13 cellular contexts compared by ENCODE assay signal in genomic region chr16:50121278-50121677, GRCh38. TPM values are rescaled to one million over a fixed set of nuclear protein-coding genes. Genes with fewer than 3 reads are reported as not detected.
DNase-seq lines count a peak whose midpoint lies in the region; ATAC-seq, FAIRE-seq and TF ChIP-seq lines count a peak whose summit lies in the region.
"Had no signal": no experiment of that assay in that cellular context is flagged by ENCODE, and none has a peak within 500 bp of the region (broad histone marks: within the 10 kb centered on the region; RNA-seq: fewer than 3 reads in every experiment).

No MANE protein-coding gene starts in this region.

- CTCF ChIA-PET in activated CD8-positive, alpha-beta T cell treated with anti-CD3 and anti-CD28 coated beads for 36 hours (lab: Charles Lee): interaction anchor here (0.8 to 2.9 kb wide), 6 partner anchors 13 to 96 kb away, joined by 3 to 14 read pairs (median 4); partner anchors contain the start of gene CNEP1R1

- ATAC-seq in GM19043 (IDR thresholded peaks at IDR 0.05; ENCODE audit: low read depth, unreplicated experiment): peak; percentile 45
- ATAC-seq in HG03045 (IDR thresholded peaks at IDR 0.05; ENCODE audit: unreplicated experiment): peak; percentile 57
- ATAC-seq in activated CD8-positive, alpha-beta T cell treated with anti-CD3 and anti-CD28 coated beads for 36 hours: peak; percentile 66
- no peak for ATAC-seq in HG03025 (IDR thresholded peaks at IDR 0.05; ENCODE audit: low FRiP score, unreplicated experiment)
- no peak for ATAC-seq in HG03460 (IDR thresholded peaks at IDR 0.05; ENCODE audit: unreplicated experiment)
- ATAC-seq: Panc1 had no signal

- no peaks in the 10 kb centered on the region for H3K9me3 Mint-ChIP-seq in activated CD8-positive, alpha-beta T cell treated with anti-CD3 and anti-CD28 coated beads for 36 hours

- peak overlapping the region; percentile 56 for H3K27ac Mint-ChIP-seq in activated CD8-positive, alpha-beta T cell treated with anti-CD3 and anti-CD28 coated beads for 36 hours

- no peak overlapping the region for H3K4me3 Mint-ChIP-seq in activated CD8-positive, alpha-beta T cell treated with anti-CD3 and anti-CD28 coated beads for 36 hours
- H3K4me3 Mint-ChIP-seq: CD4-positive, CD25-positive, alpha-beta regulatory T cell had no signal

- FAIRE-seq in GM12891 (lab: Jason Lieb, UNC): peak; percentile 80

- TF ChIP-seq CTCF in activated CD8-positive, alpha-beta T cell treated with anti-CD3 and anti-CD28 coated beads for 36 hours (IDR thresholded peaks at IDR 0.05): no peak

- DNase-seq in GM12891 (ENCODE audit: insufficient read length, low spot score): no peak
- DNase-seq in activated CD8-positive, alpha-beta T cell treated with anti-CD3 and anti-CD28 coated beads for 36 hours: peak; percentile 31
- DNase-seq in activated CD8-positive, alpha-beta memory T cell treated with anti-CD3 and anti-CD28 coated beads for 24 hours: no peak
- DNase-seq in NCI-H69 (lab: John Stamatoyannopoulos, UW): no peak
- DNase-seq: NCI-H1417 treated with DMSO at 0.1 percent for 48 hours, spleen, WERI-Rb-1 had no signal

- H3K27me3 Mint-ChIP-seq in activated CD8-positive, alpha-beta T cell treated with anti-CD3 and anti-CD28 coated beads for 36 hours: no peaks in the 10 kb centered on the region

- intact Hi-C loops in activated CD8-positive, alpha-beta T cell treated with anti-CD3 and anti-CD28 coated beads for 36 hours (cut with micrococcal nuclease): no loop called here

- H3K36me3 Mint-ChIP-seq in activated CD8-positive, alpha-beta T cell treated with anti-CD3 and anti-CD28 coated beads for 36 hours (ENCODE audit: low read depth): no peaks in the 10 kb centered on the region

- peaks cover 13% of the 10 kb centered on the region for H3K4me1 Mint-ChIP-seq in activated CD8-positive, alpha-beta T cell treated with anti-CD3 and anti-CD28 coated beads for 36 hours (ENCODE audit: low read depth)

- POLR2A ChIA-PET in activated CD8-positive, alpha-beta T cell treated with anti-CD3 and anti-CD28 coated beads for 36 hours (lab: Charles Lee): interaction anchor here (0.6 to 1.6 kb wide), 6 partner anchors 15 to 96 kb away, joined by 3 to 5 read pairs (median 3); partner anchors contain the start of gene CNEP1R1

- TF ChIP-seq POLR2A in GM12891 (IDR thresholded peaks at IDR 0.05; ENCODE audit: low read depth, low read length): no peak

TF ChIP-seq in GM12891, 5 proteins besides CTCF, POLR2A, EP300 and RAD21:
- TF ChIP-seq PAX5 (IDR thresholded peaks at IDR 0.05; ENCODE audit: insufficient read depth, low read length, severe bottlenecking) (no peak), TAF1 (IDR thresholded peaks at IDR 0.05; ENCODE audit: low read depth, low read length) (no peak), POU2F2 (IDR thresholded peaks at IDR 0.05; ENCODE audit: low read depth, low read length) (no peak), POLR2AphosphoS5 (IDR thresholded peaks at IDR 0.05; ENCODE audit: low read depth, low read length) (no peak), SPI1 (IDR thresholded peaks at IDR 0.05; ENCODE audit: low read depth, low read length) (no peak)

RNA-seq across cellular contexts. Expression of gene TENT4B, which starts 31.8 kb away (rescaled TPM):
- polyA plus RNA-seq in GM12891 (2012; ENCODE audit: low read depth, missing spikeins): 5.4 TPM
- 10 to 100 TPM; 19.0 to 19.2 TPM for total RNA-seq in activated CD8-positive, alpha-beta T cell treated with anti-CD3 and anti-CD28 coated beads for 36 hours

RNA-seq across cellular contexts. Expression of gene HEATR3, which starts 55.5 kb away (rescaled TPM):
- polyA plus RNA-seq in GM12891 (2012; ENCODE audit: low read depth, missing spikeins): 7.7 TPM
- 10 to 100 TPM; 23.6 to 29.6 TPM for total RNA-seq in activated CD8-positive, alpha-beta T cell treated with anti-CD3 and anti-CD28 coated beads for 36 hours

Comparison
In these comparisons a context has a peak if more than half of its experiments do, and no peak if none do; other contexts are left out.
1. ATAC-seq: peak in GM19043 (single experiment), HG03045 (single experiment) and activated CD8-positive, alpha-beta T cell treated with anti-CD3 and anti-CD28 coated beads for 36 hours (single experiment); none in HG03025 (single experiment) and HG03460 (single experiment).